ENCODE assay signal across 8 cellular contexts in the genomic region with DNA sequence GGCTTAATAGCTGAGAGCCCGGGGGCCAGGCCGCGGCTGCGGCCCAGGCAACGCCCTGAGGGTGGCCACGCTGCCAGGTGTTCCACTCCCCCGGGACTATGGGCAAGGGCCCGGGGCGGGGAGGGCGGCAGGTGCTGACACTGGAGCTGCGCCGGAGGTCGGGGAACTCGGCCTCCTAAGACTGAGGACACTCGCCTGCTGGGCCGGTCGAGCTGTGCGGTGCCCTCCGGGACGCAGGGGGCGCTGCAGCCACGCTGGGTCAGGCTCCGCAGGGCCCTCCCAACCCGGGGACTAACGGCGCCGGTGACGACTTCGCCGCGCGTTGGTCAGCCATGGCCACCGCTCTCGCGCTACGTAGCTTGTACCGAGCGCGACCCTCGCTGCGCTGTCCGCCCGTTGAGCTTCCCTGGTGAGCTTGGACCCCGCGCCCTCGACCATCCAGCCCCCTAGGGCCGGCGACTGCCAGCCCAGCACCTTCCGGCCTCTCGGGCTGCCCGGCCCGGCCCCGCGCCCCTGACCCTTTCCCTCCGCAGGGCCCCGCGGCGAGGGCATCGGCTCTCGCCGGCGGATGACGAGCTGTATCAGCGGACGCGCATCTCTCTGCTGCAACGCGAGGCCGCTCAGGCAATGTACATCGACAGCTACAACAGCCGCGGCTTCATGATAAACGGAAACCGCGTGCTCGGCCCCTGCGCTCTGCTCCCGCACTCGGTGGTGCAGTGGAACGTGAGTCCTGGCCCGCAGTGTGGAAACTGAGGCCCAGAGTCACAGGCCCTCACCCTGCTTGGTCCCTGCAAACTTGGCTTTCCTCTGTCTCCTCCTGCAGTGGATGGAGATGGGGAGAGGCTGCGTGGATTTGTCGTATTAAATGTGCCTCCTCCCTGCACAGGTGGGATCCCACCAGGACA. TPM values are rescaled to one million over a fixed set of nuclear protein-coding genes. Genes with fewer than 3 reads are reported as not detected.
DNase-seq lines count a peak whose midpoint lies in the region; ATAC-seq and TF ChIP-seq lines count a peak whose summit lies in the region.

A gene with protein sequence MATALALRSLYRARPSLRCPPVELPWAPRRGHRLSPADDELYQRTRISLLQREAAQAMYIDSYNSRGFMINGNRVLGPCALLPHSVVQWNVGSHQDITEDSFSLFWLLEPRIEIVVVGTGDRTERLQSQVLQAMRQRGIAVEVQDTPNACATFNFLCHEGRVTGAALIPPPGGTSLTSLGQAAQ (plus strand): TSS at position 309 of the 908 bp plus-strand sequence. CDS start 24 bp downstream, at position 333.

- peak within 1 kb of the TSS; percentile 96 for H3K4me3 Mint-ChIP-seq in endothelial cell (ENCODE audit: unreplicated experiment)

- peak; percentile 44 for ATAC-seq in GM21360 (IDR thresholded peaks at IDR 0.05; ENCODE audit: unreplicated experiment)

- DNase-seq in D341Med (ENCODE audit: low spot score) (peak; percentile 91), HT-29 (ENCODE audit: low spot score) (peak; percentile 90), NOMO-1 treated with dmso at 0.1 percent for 144 hours (lab: John Stamatoyannopoulos, UW; ENCODE audit: unreplicated experiment) (peak; percentile 72), endothelial cell (ENCODE audit: low spot score) (peak; percentile 98), middle frontal gyrus (ENCODE audit: extremely low spot score, low spot score) (peak; percentile 87)
- peak; percentile 78 for DNase-seq in activated CD8-positive, alpha-beta memory T cell treated with anti-CD3 and anti-CD28 coated beads, Interleukin-2, amount 50 U/mL, for 24 hours (ENCODE audit: extremely low read depth)
- peak; percentile 90 to 91 for DNase-seq in stimulated activated CD8-positive, alpha-beta memory T cell treated with anti-CD3 and anti-CD28 coated beads, Interleukin-2, amount 100 ng/mL, for 48 hours (ENCODE audit: low read depth in 2 of 2)

- TF ChIP-seq CTCF in endothelial cell (IDR thresholded peaks at IDR 0.05; ENCODE audit: unreplicated experiment): peak; percentile 88

- peaks cover 18% of the 10 kb centered on the region for H3K4me1 Mint-ChIP-seq in endothelial cell (ENCODE audit: unreplicated experiment)

- H3K36me3 Mint-ChIP-seq in endothelial cell (ENCODE audit: low read depth, unreplicated experiment): peaks cover 27% of the 10 kb centered on the region

- no peaks in the 10 kb centered on the region for H3K9me3 Mint-ChIP-seq in endothelial cell (ENCODE audit: unreplicated experiment)

- H3K27me3 Mint-ChIP-seq in endothelial cell (ENCODE audit: unreplicated experiment): peaks cover 15% of the 10 kb centered on the region

- H3K27ac Mint-ChIP-seq in endothelial cell (ENCODE audit: unreplicated experiment): peak within 1 kb of the TSS; percentile 89

RNA-seq across cellular contexts. Expression of the gene that starts here (rescaled TPM):
- 254 and 271 TPM in 2 replicates for total RNA-seq in HT-29 (2014; rRNA removed; shearing (Covaris generic))
- total RNA-seq in endothelial cell (ENCODE audit: unreplicated experiment): 32.3 TPM

Comparison
In these comparisons a context has a peak if more than half of its experiments do, and no peak if none do; other contexts are left out.
1. Peak in every context shown above with its lines: DNase-seq and ATAC-seq.